17 cellular contexts compared by ENCODE assay signal in genomic region chr14:43651185-43651787, GRCh38.
A peak's percentile ranks its signal among the peaks of the same experiment; 100 is the strongest.
DNase-seq lines count a peak whose midpoint lies in the region; ATAC-seq, FAIRE-seq and TF ChIP-seq lines count a peak whose summit lies in the region.
"Had no signal": no experiment of that assay in that cellular context is flagged by ENCODE, and none has a peak within 500 bp of the region (broad histone marks: within the 10 kb centered on the region; RNA-seq: fewer than 3 reads in every experiment).

No MANE protein-coding gene starts in this region.

- no peak overlapping the region for H3K27ac ChIP-seq in HepG2 (ENCODE audit: extremely low read length, insufficient read depth, low read length)
- H3K27ac ChIP-seq in right lobe of liver, result no peak overlapping the region
- no peak overlapping the region for H3K27ac ChIP-seq in hepatocyte
- no peak overlapping the region for H3K27ac ChIP-seq in CD4-positive, alpha-beta T cell (ENCODE audit: low read depth, low read length)
- H3K27ac ChIP-seq in foreskin keratinocyte, result no peak overlapping the region

- BruUV-seq in HepG2 (replicated peaks; lab: Mats Ljungman, UMichigan), result no TSS peak

- TF ChIP-seq POLR2A in HepG2 (IDR thresholded peaks at IDR 0.05; ENCODE audit: insufficient read depth in 1 of 2, low read depth in 2 of 2, low read length in 2 of 2), result no peak
- no peak for TF ChIP-seq POLR2A in right lobe of liver (IDR thresholded peaks at IDR 0.05)

- H3K9ac ChIP-seq in HepG2 (ENCODE audit: insufficient read depth, low read depth, low read length), result no peak overlapping the region

- no peaks in the 10 kb centered on the region for H3K36me3 Mint-ChIP-seq in CD4-positive, alpha-beta T cell (ENCODE audit: low read depth)
- H3K36me3 Mint-ChIP-seq: CD4-positive, alpha-beta memory T cell; IgD-negative memory B cell had no signal

- in situ Hi-C loops in HepG2 (cut with HindIII; ENCODE audit: extremely low pct_ligation_motif_present, low pct_unique_long_range_greater_than_20kb), result no loop called here

- H2AFZ ChIP-seq in HepG2 (ENCODE audit: low read length) (peak overlapping the region; percentile 83), hepatocyte (no peak overlapping the region)
- H2AFZ ChIP-seq: GM23338 had no signal

- no peak for FAIRE-seq in HepG2 (lab: Jason Lieb, UNC)
- FAIRE-seq: A204.1, GM18507 had no signal

- WGBS in HepG2 (ENCODE audit: low lambda C conversion rate), result 4% methylated on average over 4 of the region's 4 CpGs
- 70% methylated on average over 3 of the region's 4 CpGs for whole genome bisulfite sequencing in right lobe of liver (ENCODE audit: insufficient coverage, low coverage, low lambda C conversion rate, missing lambda C conversion rate)
- WGBS in hepatocyte (ENCODE audit: low lambda C conversion rate, missing lambda C conversion rate), result 69% methylated on average over 4 of the region's 4 CpGs

- POLR2A ChIA-PET in HepG2 (lab: Yijun Ruan, JAX), result interaction anchor here (0.9 kb wide), 1 partner anchor 18 kb away, joined by 3 read pairs; no protein-coding TSS in a partner anchor
- POLR2A ChIA-PET in CD4-positive, alpha-beta T cell (lab: Charles Lee), result no interaction called here

- H3K4me3 ChIP-seq in HepG2 (replicated peaks in 1 of 3; ENCODE audit: insufficient read depth in 1 of 3, low read depth in 2 of 3, low read length in 3 of 3) (peak overlapping the region; percentile 9 to 38 (median 10); a peak in 2 of 6 replicates), right lobe of liver (no peak overlapping the region), hepatocyte (no peak overlapping the region)
- H3K4me3 ChIP-seq: GM23338, HAP-1 had no signal

- TF ChIP-seq RAD21 in HepG2 (CRISPR knock-in tag; IDR thresholded peaks at IDR 0.05), result no peak

- no peak for TF ChIP-seq EP300 in HepG2 (IDR thresholded peaks at IDR 0.05; ENCODE audit: low read depth in 2 of 2, low read length in 2 of 2)
- TF ChIP-seq EP300 in HepG2 (CRISPR knock-in tag; IDR thresholded peaks at IDR 0.05; ENCODE audit: borderline replicate concordance), result no peak

- H3K4me1 ChIP-seq in HepG2 (ENCODE audit: insufficient read depth, low read length) (peaks cover 16% of the 10 kb centered on the region), right lobe of liver (no peaks in the 10 kb centered on the region), hepatocyte (ENCODE audit: insufficient read depth) (no peaks in the 10 kb centered on the region), foreskin keratinocyte (no peaks in the 10 kb centered on the region)
- H3K4me1 ChIP-seq: HAP-1 had no signal

- no peaks in the 10 kb centered on the region for H3K9me2 ChIP-seq in hepatocyte (replicated peaks; ENCODE audit: insufficient read depth)

- H3K4me2 ChIP-seq in HepG2 (ENCODE audit: low read depth, low read length) (peak overlapping the region; percentile 75), hepatocyte (no peak overlapping the region)
- H3K4me2 ChIP-seq: GM23338 had no signal

- H3K27me3 ChIP-seq in HepG2 (ENCODE audit: control insufficient read depth in 1 of 2, insufficient read depth in 2 of 2, low read length in 2 of 2), result no peaks in the 10 kb centered on the region
- H3K27me3 ChIP-seq in right lobe of liver, result no peaks in the 10 kb centered on the region
- no peaks in the 10 kb centered on the region for H3K27me3 ChIP-seq in hepatocyte
- H3K27me3 ChIP-seq in CD4-positive, alpha-beta T cell (ENCODE audit: control insufficient read depth, insufficient read depth, low read length), result no peaks in the 10 kb centered on the region
- no peaks in the 10 kb centered on the region for H3K27me3 ChIP-seq in foreskin keratinocyte

- TF ChIP-seq CTCF in HepG2 (CRISPR knock-in tag; IDR thresholded peaks at IDR 0.05) (no peak), right lobe of liver (IDR thresholded peaks at IDR 0.05) (no peak), hepatocyte (IDR thresholded peaks at IDR 0.05; ENCODE audit: poor library complexity) (no peak), foreskin keratinocyte (conservative IDR thresholded peaks at IDR 0.05) (no peak)
- no peak for TF ChIP-seq CTCF in CD4-positive, alpha-beta T cell (IDR thresholded peaks at IDR 0.05)

- no peak overlapping the region for H3K27ac Mint-ChIP-seq in CD4-positive, alpha-beta T cell
- H3K27ac Mint-ChIP-seq: B cell; CD4-positive, alpha-beta memory T cell; GM23338 had no signal

- CTCF ChIA-PET in HepG2 (lab: Yijun Ruan, JAX; ENCODE audit: low intra/inter-chr PET ratio, low total read pairs), result no interaction called here
- CTCF ChIA-PET in CD4-positive, alpha-beta T cell (lab: Charles Lee), result no interaction called here

- H3K27me3 Mint-ChIP-seq in CD4-positive, alpha-beta T cell, result no peaks in the 10 kb centered on the region
- H3K27me3 Mint-ChIP-seq: B cell, IgD-negative memory B cell had no signal

- DNase-seq in HepG2 (ENCODE audit: low spot score) (peak; percentile 0), right lobe of liver (no peak), HuH-7.5 (ENCODE audit: low spot score) (peak; percentile 1), hepatocyte (ENCODE audit: low spot score) (peak; percentile 4), foreskin keratinocyte (no peak)
- DNase-seq in CD4-positive, alpha-beta T cell, result no peak
- DNase-seq: C1 segment of cervical spinal cord; CD4-positive, alpha-beta memory T cell; COR-L47; KG1 had no signal

- peaks cover 10% of the 10 kb centered on the region; the same call in 1 of the 2 replicates for H3K9me3 ChIP-seq in HepG2 (ENCODE audit: low read length)
- H3K9me3 ChIP-seq in right lobe of liver, result no peaks in the 10 kb centered on the region
- H3K9me3 ChIP-seq in hepatocyte (ENCODE audit: low read depth), result no peaks in the 10 kb centered on the region
- peaks cover 14% of the 10 kb centered on the region for H3K9me3 ChIP-seq in CD4-positive, alpha-beta T cell (ENCODE audit: control insufficient read depth, low read length)
- H3K9me3 ChIP-seq: HAP-1 had no signal

- H3K36me3 ChIP-seq in HepG2 (replicated peaks in 1 of 2; ENCODE audit: control insufficient read depth in 1 of 2, insufficient read depth in 2 of 2, low read length in 2 of 2), result no peaks in the 10 kb centered on the region
- no peaks in the 10 kb centered on the region for H3K36me3 ChIP-seq in right lobe of liver
- H3K36me3 ChIP-seq in hepatocyte (replicated peaks; ENCODE audit: insufficient read depth, low read depth), result no peaks in the 10 kb centered on the region
- H3K36me3 ChIP-seq: HAP-1 had no signal

- peak; percentile 60 for ATAC-seq in HepG2
- no peak for ATAC-seq in right lobe of liver
- no peak for ATAC-seq in GM18498 (IDR thresholded peaks at IDR 0.05; ENCODE audit: unreplicated experiment)
- ATAC-seq in CD4-positive, alpha-beta T cell (ENCODE audit: poor library complexity), result no peak
- ATAC-seq in foreskin keratinocyte, result no peak
- ATAC-seq: GM23338 had no signal

- no peaks in the 10 kb centered on the region for H3K4me1 Mint-ChIP-seq in CD4-positive, alpha-beta T cell (ENCODE audit: low read depth)
- H3K4me1 Mint-ChIP-seq: B cell; CD4-positive, alpha-beta memory T cell; GM23338 had no signal

- intact Hi-C loops in HepG2 (cut with micrococcal nuclease; ENCODE audit: unreplicated experiment) (no loop called here), right lobe of liver (cut with DNase I) (no loop called here)
- intact Hi-C loops in CD4-positive, alpha-beta T cell (cut with DNase I, micrococcal nuclease), result no loop called here

- H4K20me1 ChIP-seq in HepG2 (ENCODE audit: insufficient read depth, low read length), result no peaks in the 10 kb centered on the region
- H4K20me1 ChIP-seq in hepatocyte (ENCODE audit: insufficient read depth, poor library complexity, severe bottlenecking), result no peaks in the 10 kb centered on the region

- H3K9me3 Mint-ChIP-seq in CD4-positive, alpha-beta T cell, result peaks cover 24% of the 10 kb centered on the region

- H3K79me2 ChIP-seq in HepG2 (ENCODE audit: insufficient read depth, low read length) (no peaks in the 10 kb centered on the region), hepatocyte (no peaks in the 10 kb centered on the region)

- H3K4me3 Mint-ChIP-seq in CD4-positive, alpha-beta T cell, result no peak overlapping the region
- H3K4me3 Mint-ChIP-seq: B cell; CD4-positive, alpha-beta memory T cell; GM23338; IgD-negative memory B cell had no signal

TF ChIP-seq in HepG2, 621 proteins besides CTCF, POLR2A, EP300 and RAD21:
- TF ChIP-seq ZNF644 (CRISPR knock-in tag; IDR thresholded peaks at IDR 0.05; ENCODE audit: low read depth), result 0 out of 2 replicates have a peak, but pooled peaks have one; percentile 30
- no peak for TF ChIP-seq SRSF9 (IDR thresholded peaks at IDR 0.05; ENCODE audit: borderline replicate concordance, insufficient read depth, low read depth, low read length, poor library complexity, severe bottlenecking)

Comparison
In these comparisons a context has a peak if more than half of its experiments do, and no peak if none do; other contexts are left out.
1. DNase-seq: peak in HepG2 (single experiment), HuH-7.5 (single experiment) and hepatocyte (single experiment); none in right lobe of liver (0 of 3), CD4-positive, alpha-beta T cell (0 of 10) and foreskin keratinocyte (0 of 2).
2. H3K4me3 ChIP-seq: peak in HepG2 (3 of 3); none in right lobe of liver (0 of 3) and hepatocyte (single experiment).